Comparison of ENCODE assay signal across 23 cellular contexts in the genomic region with DNA sequence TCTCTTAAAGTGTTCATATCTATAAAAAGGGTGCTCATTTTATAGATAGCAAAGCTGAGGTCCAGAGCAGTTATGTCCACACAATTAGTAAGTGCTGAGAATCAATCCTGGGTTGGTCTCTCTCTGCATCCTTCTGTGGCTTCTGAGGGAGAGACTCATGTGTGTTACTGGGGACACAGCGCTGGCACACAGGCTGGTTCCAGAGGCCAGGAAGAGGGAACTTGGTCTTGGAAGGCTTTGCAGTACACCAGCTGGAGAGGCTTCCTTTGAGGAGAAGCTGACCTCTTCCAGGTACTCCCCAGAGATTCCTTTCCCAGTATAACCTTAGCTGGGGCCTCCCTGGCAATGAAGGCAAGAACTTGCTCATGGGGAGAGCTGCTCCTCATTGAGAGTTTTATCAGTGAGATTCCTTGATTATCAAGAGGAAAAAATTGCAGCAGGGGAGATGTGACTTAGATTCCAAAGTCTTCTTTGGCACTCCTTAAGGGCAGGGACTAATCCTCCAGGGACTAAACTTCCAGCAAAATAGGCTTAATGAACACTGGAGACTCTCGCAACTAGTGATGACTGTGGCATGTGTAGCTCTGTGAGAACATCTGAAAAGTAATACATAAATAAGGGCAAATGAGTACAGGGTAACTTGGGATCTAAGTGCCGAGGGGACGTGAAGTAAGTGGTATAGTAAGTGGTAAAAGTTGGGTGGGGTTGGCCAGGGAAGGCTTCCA. TPM values are rescaled to one million over a fixed set of nuclear protein-coding genes. Genes with fewer than 3 reads are reported as not detected.
DNase-seq lines count a peak whose midpoint lies in the region; ATAC-seq and TF ChIP-seq lines count a peak whose summit lies in the region.
"Had no signal": no experiment of that assay in that cellular context is flagged by ENCODE, and none has a peak within 500 bp of the region (broad histone marks: within the 10 kb centered on the region; RNA-seq: fewer than 3 reads in every experiment).

No MANE protein-coding gene starts in this region.

- no peaks in the 10 kb centered on the region for H3K9me3 ChIP-seq in left ventricle myocardium inferior (replicated peaks)
- H3K9me3 ChIP-seq in SJCRH30 (replicated peaks), result no peaks in the 10 kb centered on the region
- H3K9me3 ChIP-seq: neutrophil, Peyer's patch, SJSA1, suprapubic skin had no signal

- no peaks in the 10 kb centered on the region for H3K9me3 Mint-ChIP-seq in nephron
- no peaks in the 10 kb centered on the region for H3K9me3 Mint-ChIP-seq in type B pancreatic cell
- H3K9me3 Mint-ChIP-seq: activated naive CD4-positive, alpha-beta T cell treated with anti-CD3 and anti-CD28 coated beads for 36 hours; activated T-cell treated with anti-CD3 and anti-CD28 coated beads, Interleukin-2, amount 50 U/mL, for 4 hours; stimulated activated memory B cell treated with anti-CD40 and anti-IgM and Interleukin-4, amounts not matched to agents 10 μg/mL and 1 μg/mL and 100 μg/mL, for 72 hours had no signal

- H3K4me1 ChIP-seq in left ventricle myocardium inferior, result peaks cover 42% of the 10 kb centered on the region
- H3K4me1 ChIP-seq in SJCRH30, result peaks cover 74% of the 10 kb centered on the region

- H3K27me3 Mint-ChIP-seq in nephron (ENCODE audit: low read depth), result peaks cover 43% of the 10 kb centered on the region
- peaks cover 17% of the 10 kb centered on the region for H3K27me3 Mint-ChIP-seq in type B pancreatic cell

- H3K4me1 Mint-ChIP-seq in nephron (peaks cover 64% of the 10 kb centered on the region), type B pancreatic cell (ENCODE audit: unreplicated experiment) (peaks cover 16% of the 10 kb centered on the region)

- no peak for TF ChIP-seq CTCF in left ventricle myocardium inferior (IDR thresholded peaks at IDR 0.05; ENCODE audit: borderline replicate concordance)
- no peak for TF ChIP-seq CTCF in nephron (IDR thresholded peaks at IDR 0.05; ENCODE audit: unreplicated experiment in 3 of 3)
- TF ChIP-seq CTCF in type B pancreatic cell (conservative IDR thresholded peaks at IDR 0.05), result no peak

- H3K36me3 Mint-ChIP-seq in nephron (ENCODE audit: low read depth), result no peaks in the 10 kb centered on the region
- H3K36me3 Mint-ChIP-seq in type B pancreatic cell, result no peaks in the 10 kb centered on the region
- H3K36me3 Mint-ChIP-seq: stimulated activated memory B cell treated with anti-CD40 and anti-IgM and Interleukin-4, amounts not matched to agents 10 μg/mL and 1 μg/mL and 100 μg/mL, for 72 hours had no signal

- H3K4me3 Mint-ChIP-seq in nephron (no peak overlapping the region), type B pancreatic cell (no peak overlapping the region)
- H3K4me3 Mint-ChIP-seq: activated naive CD4-positive, alpha-beta T cell treated with anti-CD3 and anti-CD28 coated beads for 36 hours; activated T-cell treated with anti-CD3 and anti-CD28 coated beads, Interleukin-2, amount 50 U/mL, for 4 hours; stimulated activated memory B cell treated with anti-CD40 and anti-IgM and Interleukin-4, amounts not matched to agents 10 μg/mL and 1 μg/mL and 100 μg/mL, for 72 hours had no signal

- H3K4me3 ChIP-seq in left ventricle myocardium inferior (no peak overlapping the region), SJCRH30 (no peak overlapping the region)
- H3K4me3 ChIP-seq: Peyer's patch, SJSA1, suprapubic skin had no signal

- ATAC-seq in GM19023 (IDR thresholded peaks at IDR 0.05; ENCODE audit: unreplicated experiment), result no peak
- ATAC-seq: activated T-cell treated with anti-CD3 and anti-CD28 coated beads, Interleukin-2, amount 50 U/mL, for 4 hours; HCT116; stimulated activated memory B cell treated with anti-CD40 and anti-IgM and Interleukin-4, amounts not matched to agents 10 μg/mL and 1 μg/mL and 100 μg/mL, for 72 hours had no signal

- H3K27ac Mint-ChIP-seq in nephron (peak overlapping the region in 2 of 3 experiments; percentile 43 to 60), type B pancreatic cell (peak overlapping the region; percentile 44)
- H3K27ac Mint-ChIP-seq: activated naive CD4-positive, alpha-beta T cell treated with anti-CD3 and anti-CD28 coated beads for 36 hours; stimulated activated memory B cell treated with anti-CD40 and anti-IgM and Interleukin-4, amounts not matched to agents 10 μg/mL and 1 μg/mL and 100 μg/mL, for 72 hours had no signal

- intact Hi-C loops in cardiac septum (cut with DNase I), result no loop called here
- intact Hi-C loops in left ventricle myocardium inferior (cut with micrococcal nuclease), result no loop called here

- DNase-seq in cardiac septum (ENCODE audit: low spot score), result peak; percentile 39
- no peak for DNase-seq in left ventricle myocardium inferior
- DNase-seq in SJCRH30, result peak in 1 of 2 experiments; percentile 1
- no peak for DNase-seq in type B pancreatic cell (ENCODE audit: extremely low spot score, unreplicated experiment)
- no peak for DNase-seq in T-helper 1 cell
- DNase-seq in C1 segment of cervical spinal cord (lab: John Stamatoyannopoulos, UW), result no peak
- DNase-seq: activated CD4-positive, alpha-beta T cell treated with anti-CD3 and anti-CD28 coated beads for 1 hour; activated naive CD4-positive, alpha-beta T cell treated with anti-CD3 and anti-CD28 coated beads for 36 hours; activated T-cell treated with anti-CD3 and anti-CD28 coated beads, Interleukin-2, amount 50 U/mL, for 4 hours; cortex of kidney; NCI-H2081; stimulated activated CD4-positive, alpha-beta T cell treated with anti-CD3 and anti-CD28 coated beads, Interleukin-2, amount 100 ng/mL, for 48 hours had no signal

- H3K27ac ChIP-seq in left ventricle myocardium inferior (replicated peaks), result no peak overlapping the region
- peak overlapping the region; percentile 43 for H3K27ac ChIP-seq in SJCRH30
- H3K27ac ChIP-seq: C4-2B, neutrophil, Peyer's patch, SJSA1, suprapubic skin had no signal

- no peaks in the 10 kb centered on the region for H3K36me3 ChIP-seq in left ventricle myocardium inferior
- H3K36me3 ChIP-seq in SJCRH30, result no peaks in the 10 kb centered on the region
- H3K36me3 ChIP-seq: neutrophil, Peyer's patch, SJSA1, suprapubic skin had no signal

- H3K27me3 ChIP-seq in left ventricle myocardium inferior (ENCODE audit: low read depth), result peaks cover 23% of the 10 kb centered on the region
- H3K27me3 ChIP-seq in SJCRH30, result no peaks in the 10 kb centered on the region
- H3K27me3 ChIP-seq: neutrophil, Peyer's patch, SJSA1, suprapubic skin had no signal

RNA-seq across cellular contexts. Expression of a gene that starts 13.9 kb away (rescaled TPM):
- 1.2 TPM for total RNA-seq in cardiac septum
- not detected for total RNA-seq in left ventricle myocardium inferior
- 45.7 and 49.0 TPM in 2 replicates for total RNA-seq in SJCRH30 (2014; rRNA removed; shearing (Covaris generic))
- total RNA-seq in type B pancreatic cell (ENCODE audit: low replicate concordance), result 23.1 and 65.1 TPM in 2 replicates
- total RNA-seq: activated CD8-positive, alpha-beta memory T cell treated with anti-CD3 and anti-CD28 coated beads for 36 hours; activated naive CD4-positive, alpha-beta T cell treated with anti-CD3 and anti-CD28 coated beads for 36 hours; T-helper 1 cell treated with Interleukin-12 subunit alpha and Interleukin-12 subunit beta and Interleukin-4 antibody, amounts not matched to agents 30 ng/mL and 1 ng/mL, for 36 hours had no signal

RNA-seq across cellular contexts. Expression of a gene that starts 27.3 kb away (rescaled TPM):
- total RNA-seq in cardiac septum, result 1.2 TPM
- not detected for total RNA-seq in left ventricle myocardium inferior
- total RNA-seq in SJCRH30 (2014; rRNA removed; shearing (Covaris generic)), result 1.5 and 2.8 TPM in 2 replicates
- 125 and 293 TPM in 2 replicates for total RNA-seq in type B pancreatic cell (ENCODE audit: low replicate concordance)

Comparison
In these comparisons a context has a peak if more than half of its experiments do, and no peak if none do; other contexts are left out.
1. RNA of a gene that starts 13.9 kb away (total RNA-seq): 45.7 to 49.0 TPM in SJCRH30 and 23.1 to 65.1 TPM in type B pancreatic cell; 1.2 TPM in cardiac septum (single experiment) and not detected in left ventricle myocardium inferior (single experiment); every median in the first group is over 10 times any median in the second.
2. RNA of a gene that starts 27.3 kb away (total RNA-seq): 125 to 293 TPM in type B pancreatic cell; 1.5 to 2.8 TPM in SJCRH30, 1.2 TPM in cardiac septum (single experiment) and not detected in left ventricle myocardium inferior (single experiment); every median in the first group is over 10 times any median in the second.